Comparison of ENCODE assay signal across 11 cellular contexts in the genomic region with DNA sequence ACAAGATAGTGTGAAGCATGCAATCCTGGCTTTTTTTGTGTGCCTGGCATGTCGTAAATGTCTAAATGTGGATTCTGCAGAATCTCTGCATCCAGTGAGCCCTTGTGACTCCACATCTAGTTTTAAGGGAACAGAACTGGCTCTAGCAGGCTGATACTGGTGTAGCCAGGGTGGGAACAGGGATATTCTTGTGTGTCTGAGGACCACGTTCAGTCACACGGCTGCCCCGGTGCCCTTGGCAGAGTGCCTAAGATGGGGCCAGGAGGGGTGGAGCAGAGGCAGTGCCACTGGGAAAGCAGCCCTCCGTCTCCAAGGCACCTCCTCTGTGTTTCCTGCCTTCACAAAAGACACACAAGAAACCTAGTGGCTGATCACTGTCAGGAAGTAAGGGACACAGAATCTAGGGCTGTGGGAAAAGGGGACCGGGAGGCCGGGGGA.
DNase-seq lines count a peak whose midpoint lies in the region; ATAC-seq and TF ChIP-seq lines count a peak whose summit lies in the region.
"Had no signal": no experiment of that assay in that cellular context is flagged by ENCODE, and none has a peak within 500 bp of the region (broad histone marks: within the 10 kb centered on the region; RNA-seq: fewer than 3 reads in every experiment).

No MANE protein-coding gene starts in this region.

- H3K27ac Mint-ChIP-seq in naive thymus-derived CD4-positive, alpha-beta T cell: no peak overlapping the region
- H3K27ac Mint-ChIP-seq: activated CD4-positive, alpha-beta T cell treated with anti-CD3 and anti-CD28 coated beads, Interleukin-2, amount 10 ng/mL, durations not matched to agents 7 days and 5 days had no signal

- no peak overlapping the region for H3K4me3 Mint-ChIP-seq in naive thymus-derived CD4-positive, alpha-beta T cell
- H3K4me3 Mint-ChIP-seq: activated CD4-positive, alpha-beta T cell treated with anti-CD3 and anti-CD28 coated beads, Interleukin-2, amount 10 ng/mL, durations not matched to agents 7 days and 5 days had no signal

- H3K27me3 Mint-ChIP-seq in naive thymus-derived CD4-positive, alpha-beta T cell: peaks cover 0 to 14% (median 7%) of the 10 kb centered on the region in 5 donors

- H3K9me3 ChIP-seq in gastroesophageal sphincter (no peaks in the 10 kb centered on the region), parathyroid adenoma (ENCODE audit: control insufficient read depth, low read length) (no peaks in the 10 kb centered on the region)
- no peaks in the 10 kb centered on the region for H3K9me3 ChIP-seq in naive thymus-derived CD4-positive, alpha-beta T cell (ENCODE audit: control insufficient read depth in 2 of 3, low read length in 3 of 3)

- DNase-seq in EH (ENCODE audit: low read depth) (peak; percentile 52), OCI-M1 (lab: John Stamatoyannopoulos, UW) (peak; percentile 58)
- no peak for DNase-seq in naive thymus-derived CD4-positive, alpha-beta T cell
- no peak for DNase-seq in activated CD4-positive, alpha-beta T cell treated with anti-CD3 and anti-CD28 coated beads for 4 hours
- DNase-seq in activated CD4-positive, alpha-beta T cell treated with anti-CD3 and anti-CD28 coated beads, Interleukin-2, amount 50 U/mL, for 48 hours: no peak
- DNase-seq: activated CD4-positive, alpha-beta T cell treated with anti-CD3 and anti-CD28 coated beads, Interleukin-2, amount 10 ng/mL, durations not matched to agents 7 days and 5 days; GF-D8; NCI-H1436 had no signal

- peak; percentile 17 for ATAC-seq in gastroesophageal sphincter
- no peak for ATAC-seq in naive thymus-derived CD4-positive, alpha-beta T cell
- no peak for ATAC-seq in HG02610 (IDR thresholded peaks at IDR 0.05; ENCODE audit: unreplicated experiment)

- H3K4me1 ChIP-seq in gastroesophageal sphincter: peaks cover 8 to 35% (median 12%) of the 10 kb centered on the region in 3 donors
- H3K4me1 ChIP-seq in parathyroid adenoma: no peaks in the 10 kb centered on the region
- no peaks in the 10 kb centered on the region for H3K4me1 ChIP-seq in naive thymus-derived CD4-positive, alpha-beta T cell (ENCODE audit: control insufficient read depth in 2 of 2, insufficient read depth in 2 of 2, low read length in 2 of 2)

- H3K36me3 ChIP-seq in gastroesophageal sphincter (no peaks in the 10 kb centered on the region), parathyroid adenoma (ENCODE audit: control insufficient read depth, insufficient read depth, low read length) (no peaks in the 10 kb centered on the region)
- H3K36me3 ChIP-seq in naive thymus-derived CD4-positive, alpha-beta T cell (ENCODE audit: control insufficient read depth in 2 of 3, insufficient read depth in 3 of 3, low read length in 3 of 3): no peaks in the 10 kb centered on the region

- H3K4me3 ChIP-seq in gastroesophageal sphincter (no peak overlapping the region), parathyroid adenoma (ENCODE audit: low read depth, low read length) (no peak overlapping the region)
- H3K4me3 ChIP-seq in naive thymus-derived CD4-positive, alpha-beta T cell (ENCODE audit: low read length): no peak overlapping the region

- no peak overlapping the region for H3K9ac ChIP-seq in parathyroid adenoma

- no peak for TF ChIP-seq EP300 in gastroesophageal sphincter (IDR thresholded peaks at IDR 0.05)

- peak overlapping the region; percentile 82 for H2AFZ ChIP-seq in parathyroid adenoma

- H3K4me1 Mint-ChIP-seq in naive thymus-derived CD4-positive, alpha-beta T cell: no peaks in the 10 kb centered on the region
- H3K4me1 Mint-ChIP-seq: activated CD4-positive, alpha-beta T cell treated with anti-CD3 and anti-CD28 coated beads, Interleukin-2, amount 10 ng/mL, durations not matched to agents 7 days and 5 days had no signal

- no peak for TF ChIP-seq POLR2A in gastroesophageal sphincter (IDR thresholded peaks at IDR 0.05)

- CTCF ChIA-PET in naive thymus-derived CD4-positive, alpha-beta T cell (lab: Charles Lee): no interaction called here

- H3K36me3 Mint-ChIP-seq in naive thymus-derived CD4-positive, alpha-beta T cell: no peaks in the 10 kb centered on the region

- intact Hi-C loops in naive thymus-derived CD4-positive, alpha-beta T cell (cut with micrococcal nuclease): no loop called here

- peak overlapping the region; percentile 50 for H3K4me2 ChIP-seq in parathyroid adenoma (ENCODE audit: low read length)

- H3K27ac ChIP-seq in gastroesophageal sphincter (peak overlapping the region; percentile 40 to 78 (median 68)), parathyroid adenoma (peak overlapping the region; percentile 45)
- H3K27ac ChIP-seq in naive thymus-derived CD4-positive, alpha-beta T cell (ENCODE audit: low read depth, low read length): no peak overlapping the region

- TF ChIP-seq CTCF in gastroesophageal sphincter (IDR thresholded peaks at IDR 0.05): peak in 1 of 4 experiments; percentile 3
- no peak for TF ChIP-seq CTCF in parathyroid adenoma (IDR thresholded peaks at IDR 0.05)

- POLR2A ChIA-PET in naive thymus-derived CD4-positive, alpha-beta T cell (lab: Charles Lee): no interaction called here

- peaks cover 0 to 3% (median 0%) of the 10 kb centered on the region in 11 donors for H3K9me3 Mint-ChIP-seq in naive thymus-derived CD4-positive, alpha-beta T cell
- H3K9me3 Mint-ChIP-seq: activated CD4-positive, alpha-beta T cell treated with anti-CD3 and anti-CD28 coated beads, Interleukin-2, amount 10 ng/mL, durations not matched to agents 7 days and 5 days had no signal

- 2 to 14% methylated on average over 6 of the region's 7 CpGs for WGBS in gastroesophageal sphincter (ENCODE audit: low coverage in 1 of 2), 2 donors

- H3K27me3 ChIP-seq in gastroesophageal sphincter (no peaks in the 10 kb centered on the region), parathyroid adenoma (ENCODE audit: control insufficient read depth, insufficient read depth, low read length) (no peaks in the 10 kb centered on the region)
- no peaks in the 10 kb centered on the region for H3K27me3 ChIP-seq in naive thymus-derived CD4-positive, alpha-beta T cell (ENCODE audit: control insufficient read depth in 2 of 2, insufficient read depth in 2 of 2, low read length in 2 of 2)

- H3K79me2 ChIP-seq in parathyroid adenoma: no peaks in the 10 kb centered on the region

Comparison
In these comparisons a context has a peak if more than half of its experiments do, and no peak if none do; other contexts are left out.
1. DNase-seq: peak in EH (single experiment) and OCI-M1 (single experiment); none in naive thymus-derived CD4-positive, alpha-beta T cell (0 of 9), activated CD4-positive, alpha-beta T cell treated with anti-CD3 and anti-CD28 coated beads for 4 hours (0 of 2) and activated CD4-positive, alpha-beta T cell treated with anti-CD3 and anti-CD28 coated beads, Interleukin-2, amount 50 U/mL, for 48 hours (0 of 2).